Comparison of ENCODE assay signal across 1 cellular context in the genomic region with DNA sequence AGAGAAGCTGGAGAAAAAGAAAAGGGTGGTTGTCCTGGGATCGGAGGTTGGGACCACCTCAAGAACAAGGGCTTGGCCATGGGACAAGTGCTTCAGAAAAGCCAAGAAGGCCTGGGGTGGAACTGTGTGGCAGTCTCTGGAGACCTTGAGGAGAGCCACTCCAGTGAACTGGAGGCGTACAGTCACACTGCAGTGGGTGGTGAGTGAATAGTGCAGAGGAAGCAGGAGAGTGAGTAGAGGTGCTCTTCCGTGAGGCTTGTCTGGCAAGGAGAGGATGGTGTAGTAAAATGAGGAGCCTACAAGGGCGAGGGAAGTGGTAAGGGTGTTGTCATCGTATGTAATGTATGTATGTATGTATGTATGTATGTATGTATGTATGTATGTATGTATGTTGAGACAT.
TF ChIP-seq lines count a peak whose summit lies in the region.

No MANE protein-coding gene starts in this region.

TF ChIP-seq in IMR-90, 13 proteins besides CTCF, POLR2A, EP300 and RAD21 (continued from another document):
- TF ChIP-seq, protein P1, sequence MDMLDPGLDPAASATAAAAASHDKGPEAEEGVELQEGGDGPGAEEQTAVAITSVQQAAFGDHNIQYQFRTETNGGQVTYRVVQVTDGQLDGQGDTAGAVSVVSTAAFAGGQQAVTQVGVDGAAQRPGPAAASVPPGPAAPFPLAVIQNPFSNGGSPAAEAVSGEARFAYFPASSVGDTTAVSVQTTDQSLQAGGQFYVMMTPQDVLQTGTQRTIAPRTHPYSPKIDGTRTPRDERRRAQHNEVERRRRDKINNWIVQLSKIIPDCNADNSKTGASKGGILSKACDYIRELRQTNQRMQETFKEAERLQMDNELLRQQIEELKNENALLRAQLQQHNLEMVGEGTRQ (IDR thresholded peaks at IDR 0.05; ENCODE audit: low read depth, low read length): no peak
